In genomic region chr22:19891350-19892248, GRCh38 we compare ENCODE assay signal across 8 cellular contexts. TPM values are rescaled to one million over a fixed set of nuclear protein-coding genes. Genes with fewer than 3 reads are reported as not detected.
DNase-seq lines count a peak whose midpoint lies in the region; ATAC-seq, FAIRE-seq and TF ChIP-seq lines count a peak whose summit lies in the region.

No MANE protein-coding gene starts in this region.

- no peaks in the 10 kb centered on the region for H3K27me3 ChIP-seq in stomach

- CTCF ChIA-PET in A549 (lab: Yijun Ruan, JAX), result interaction anchor here (0.7 to 4.2 kb wide), 6 partner anchors 10 to 161 kb away, joined by 3 to 23 read pairs (median 4); no protein-coding TSS in a partner anchor

- TF ChIP-seq EP300 in A549 (IDR thresholded peaks at IDR 0.05), result no peak
- no peak for TF ChIP-seq EP300 in stomach (IDR thresholded peaks at IDR 0.05)

- POLR2A ChIA-PET in A549 (lab: Yijun Ruan, JAX), result no interaction called here

- peaks cover 25% of the 10 kb centered on the region for H3K4me1 Mint-ChIP-seq in nephron

- H3K36me3 Mint-ChIP-seq in nephron (ENCODE audit: low read depth), result peaks cover 6% of the 10 kb centered on the region

- peak overlapping the region in 2 of 3 experiments; percentile 60 to 64 for H3K27ac Mint-ChIP-seq in nephron

- H3K9me3 ChIP-seq in A549, result no peaks in the 10 kb centered on the region
- no peaks in the 10 kb centered on the region for H3K9me3 ChIP-seq in stomach

- no peak for TF ChIP-seq RAD21 in A549 (conservative IDR thresholded peaks at IDR 0.05 in 1 of 2, IDR thresholded peaks at IDR 0.05 in 1 of 2)

- peak overlapping the region; percentile 30; the same call in 1 of the 3 replicates for H3K4me2 ChIP-seq in A549

- H3K9me3 Mint-ChIP-seq in nephron, result no peaks in the 10 kb centered on the region

- TF ChIP-seq POLR2A in A549 (IDR thresholded peaks at IDR 0.05; ENCODE audit: low read length) (no peak), stomach (IDR thresholded peaks at IDR 0.05) (no peak)

- ATAC-seq in A549 (peak in 1 of 2 experiments; percentile 39; a peak in 2 of 6 replicates), GM21447 (IDR thresholded peaks at IDR 0.05; ENCODE audit: unreplicated experiment) (peak; percentile 59), HG03108 (IDR thresholded peaks at IDR 0.05; ENCODE audit: unreplicated experiment) (no peak)

- intact Hi-C loops in stomach (cut with DNase I; ENCODE audit: low total_unique reads), result no loop called here

- H3K4me3 ChIP-seq in A549 (no peak overlapping the region), stomach (peak overlapping the region in 2 of 4 donors; percentile 12 to 16)

- H3K27me3 Mint-ChIP-seq in nephron (ENCODE audit: low read depth), result peaks cover 18% of the 10 kb centered on the region

- peak overlapping the region in 2 of 3 experiments; percentile 50 to 53 for H3K4me3 Mint-ChIP-seq in nephron

- FAIRE-seq in A549 (lab: Jason Lieb, UNC), result no peak

- 62% methylated on average over 18 of the region's 32 CpGs for WGBS in A549 (ENCODE audit: missing lambda C conversion rate)
- 38 to 55% (median 48%) methylated on average over 23 to 32 of the region's 32 CpGs for WGBS in stomach, 5 donors

- no peak for TF ChIP-seq CTCF in A549 (IDR thresholded peaks at IDR 0.05)
- no peak for TF ChIP-seq CTCF in nephron (IDR thresholded peaks at IDR 0.05; ENCODE audit: unreplicated experiment in 3 of 3)
- no peak for TF ChIP-seq CTCF in stomach (IDR thresholded peaks at IDR 0.05)

- H3K4me1 ChIP-seq in A549 (peaks cover 14% of the 10 kb centered on the region), stomach (peaks cover 9 to 36% (median 15%) of the 10 kb centered on the region in 4 donors)

- no peak for DNase-seq in A549 (ENCODE audit: low read depth in 1 of 2, low spot score in 1 of 2)
- peak; percentile 79 for DNase-seq in NCI-H2227 (lab: John Stamatoyannopoulos, UW; ENCODE audit: unreplicated experiment)
- peak; percentile 89 to 91 for DNase-seq in activated CD4-positive, alpha-beta T cell treated with anti-CD3 and anti-CD28 coated beads for 4 hours
- peak; percentile 69 for DNase-seq in ecto neural progenitor cell (ENCODE audit: low spot score)
- no peak for DNase-seq in stomach

- peaks cover 0 to 99% (median 68%) of the 10 kb centered on the region in 4 donors for H3K36me3 ChIP-seq in stomach

- H3K27ac ChIP-seq in A549 (peak overlapping the region in 1 of 2 experiments; percentile 62; a peak in 3 of 6 replicates), stomach (peak overlapping the region in 4 of 5 donors; percentile 37 to 66 (median 54))

TF ChIP-seq in A549, 52 proteins besides CTCF, POLR2A, EP300 and RAD21:
- no peak for TF ChIP-seq TP53 (CRISPR knock-in tag; IDR thresholded peaks at IDR 0.05)
- no peak for TF ChIP-seq CEBPB (IDR thresholded peaks at IDR 0.05)
- no peak for TF ChIP-seq REST (IDR thresholded peaks at IDR 0.05)
- TF ChIP-seq RFX5 (IDR thresholded peaks at IDR 0.05), result no peak
- no peak for TF ChIP-seq HOXB5 (CRISPR knock-in tag; IDR thresholded peaks at IDR 0.05)
- TF ChIP-seq HMGXB4 (CRISPR knock-in tag; IDR thresholded peaks at IDR 0.05; ENCODE audit: borderline replicate concordance), result no peak
- no peak for TF ChIP-seq JUN (IDR thresholded peaks at IDR 0.05)
- TF ChIP-seq ZNF302 (CRISPR knock-in tag; IDR thresholded peaks at IDR 0.05), result no peak
- no peak for TF ChIP-seq RARB (CRISPR knock-in tag; IDR thresholded peaks at IDR 0.05)

RNA-seq across cellular contexts. Expression of gene GNB1L, which starts 36.9 kb away (rescaled TPM):
- polyA plus RNA-seq in A549 (2011; rRNA removed), result 1.6 and 1.8 TPM in 2 replicates
- polyA plus RNA-seq in A549 (2012; cell fraction: cytosol; rRNA removed), result 11.3 and 16.1 TPM in 2 replicates
- 14.3 and 27.3 TPM in 2 replicates for polyA plus RNA-seq in A549 (2012; cell fraction: nucleus; rRNA removed)
- polyA plus RNA-seq in A549 (2017; fragmentation: RNase III; extraction: RNeasy Plus Mini Kit Qiagen cat#74134 plus additional on column Dnase treatment), result 8.2 to 10.3 TPM (median 8.9 TPM) in 3 replicates
- 0.45 and 0.58 TPM in 2 replicates for polyA minus RNA-seq in A549 (2011; rRNA and poly(A)+ RNA removed)
- 1 to 10 TPM in 2 of 5 donors, under 1 TPM in 2, not detected in 1; 0.29 to 4.1 (median 1.7) TPM for total RNA-seq in stomach
- 1 to 10 TPM; 1.8 to 6.8 (median 3.2) TPM for polyA plus RNA-seq in stomach

RNA-seq across cellular contexts. Expression of gene RTL10, which starts 36.9 kb away (rescaled TPM):
- polyA plus RNA-seq in A549 (2011; rRNA removed) (4.4 and 4.5 TPM in 2 replicates), A549 (2017; fragmentation: RNase III; extraction: RNeasy Plus Mini Kit Qiagen cat#74134 plus additional on column Dnase treatment) (5.1 to 5.3 TPM (median 5.1 TPM) in 3 replicates), stomach (10 to 100 TPM in 1 of 3 donors, 1 to 10 TPM in 2; 5.2 to 12.1 (median 5.8) TPM)
- polyA plus RNA-seq in A549 (2012; cell fraction: cytosol; rRNA removed), result 4.7 and 6.4 TPM in 2 replicates
- polyA plus RNA-seq in A549 (2012; cell fraction: nucleus; rRNA removed), result 17.3 and 23.4 TPM in 2 replicates
- polyA minus RNA-seq in A549 (2011; rRNA and poly(A)+ RNA removed), result 7.9 and 9.6 TPM in 2 replicates
- total RNA-seq in stomach, result 10 to 100 TPM in 2 of 5 donors, 1 to 10 TPM in 3; 1.7 to 28.1 (median 8.7) TPM

RNA-seq across cellular contexts. Expression of gene COMT, which starts 50.0 kb away (rescaled TPM):
- polyA plus RNA-seq in A549 (2011; rRNA removed) (69.5 and 72.3 TPM in 2 replicates), A549 (2017; fragmentation: RNase III; extraction: RNeasy Plus Mini Kit Qiagen cat#74134 plus additional on column Dnase treatment) (113 to 135 TPM (median 125 TPM) in 3 replicates), stomach (100 to 1,000 TPM; 103 to 174 (median 103) TPM)
- 269 and 292 TPM in 2 replicates for polyA plus RNA-seq in A549 (2012; cell fraction: cytosol; rRNA removed)
- 253 and 314 TPM in 2 replicates for polyA plus RNA-seq in A549 (2012; cell fraction: nucleus; rRNA removed)
- 21.7 and 39.3 TPM in 2 replicates for polyA minus RNA-seq in A549 (2011; rRNA and poly(A)+ RNA removed)
- total RNA-seq in stomach, result 100 to 1,000 TPM in 2 of 5 donors, 10 to 100 TPM in 3; 25.1 to 137 (median 87.9) TPM

RNA-seq across cellular contexts. Expression of gene TXNRD2, which starts 50.0 kb away (rescaled TPM):
- polyA plus RNA-seq in A549 (2011; rRNA removed) (15.5 and 16.3 TPM in 2 replicates), A549 (2017; fragmentation: RNase III; extraction: RNeasy Plus Mini Kit Qiagen cat#74134 plus additional on column Dnase treatment) (25.6 to 29.3 TPM (median 25.6 TPM) in 3 replicates), stomach (10 to 100 TPM; 35.1 to 69.5 (median 57.7) TPM)
- 60.5 and 68.7 TPM in 2 replicates for polyA plus RNA-seq in A549 (2012; cell fraction: cytosol; rRNA removed)
- 95.7 and 112 TPM in 2 replicates for polyA plus RNA-seq in A549 (2012; cell fraction: nucleus; rRNA removed)
- 15.1 and 19.5 TPM in 2 replicates for polyA minus RNA-seq in A549 (2011; rRNA and poly(A)+ RNA removed)
- total RNA-seq in stomach, result 10 to 100 TPM in 4 of 5 donors, 1 to 10 TPM in 1; 6.4 to 59.4 (median 25.3) TPM

Comparison
In these comparisons a context has a peak if more than half of its experiments do, and no peak if none do; other contexts are left out.
1. DNase-seq: peak in NCI-H2227 (single experiment), activated CD4-positive, alpha-beta T cell treated with anti-CD3 and anti-CD28 coated beads for 4 hours (2 of 2) and ecto neural progenitor cell (single experiment); none in A549 (0 of 2) and stomach (single experiment).